In the genomic region with DNA sequence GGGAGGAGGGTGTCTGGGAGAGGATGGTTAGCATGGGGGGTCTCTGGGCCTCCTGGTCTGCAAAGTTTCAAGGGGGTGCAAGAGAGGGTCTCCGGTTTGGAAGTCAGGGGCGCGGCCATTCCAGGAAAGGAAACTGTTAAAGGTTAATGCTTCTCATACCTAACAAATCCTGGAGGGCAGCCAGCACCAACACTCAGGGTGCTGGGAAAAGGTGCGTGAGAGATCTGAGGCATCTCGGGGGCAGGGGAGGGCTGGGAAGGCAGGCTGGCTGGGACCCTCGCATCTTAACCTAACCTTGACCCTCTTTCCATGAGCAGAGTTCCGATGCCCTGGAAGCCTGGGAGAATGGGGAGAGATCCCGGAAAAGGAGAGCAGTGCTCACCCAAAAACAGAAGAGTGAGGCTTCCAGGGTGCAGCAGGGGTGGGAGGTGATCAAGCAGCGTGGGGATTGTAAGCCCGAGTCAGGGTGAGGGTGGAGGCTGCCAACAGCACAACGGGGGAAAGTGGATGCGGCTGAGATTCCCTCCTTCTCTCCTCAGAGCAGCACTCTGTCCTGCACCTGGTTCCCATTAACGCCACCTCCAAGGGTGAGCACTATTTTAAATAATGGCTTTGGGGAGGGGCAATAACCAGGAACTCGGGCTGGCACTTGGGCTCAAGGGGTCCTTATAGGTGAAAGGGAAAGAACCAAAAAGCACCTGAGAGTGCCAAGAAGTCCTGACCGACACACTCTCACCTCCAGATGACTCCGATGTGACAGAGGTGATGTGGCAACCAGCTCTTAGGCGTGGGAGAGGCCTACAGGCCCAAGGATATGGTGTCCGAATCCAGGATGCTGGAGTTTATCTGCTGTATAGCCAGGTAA, we compare ENCODE assay signal across 8 cellular contexts. TPM values are rescaled to one million over a fixed set of nuclear protein-coding genes. Genes with fewer than 3 reads are reported as not detected.
DNase-seq lines count a peak whose midpoint lies in the region; ATAC-seq and TF ChIP-seq lines count a peak whose summit lies in the region.

No MANE protein-coding gene starts in this region.

- POLR2A ChIA-PET in OCI-LY7 (lab: Charles Lee) = interaction anchor here (1.0 to 1.5 kb wide), 4 partner anchors 12 to 125 kb away, joined by 3 to 9 read pairs (median 3); a partner anchor contains a TSS

- DNase-seq in DMS79 (lab: John Stamatoyannopoulos, UW) (peak; percentile 61), OCI-LY7 (ENCODE audit: low spot score) (no peak), prostate gland (ENCODE audit: low spot score) (peak; percentile 31), SHP77 treated with DMSO at 0.1 percent for 48 hours (lab: John Stamatoyannopoulos, UW) (no peak), iPS-NIHi7 (ENCODE audit: extremely low spot score) (no peak)

- no peaks in the 10 kb centered on the region for H4K20me1 ChIP-seq in OCI-LY7 (ENCODE audit: insufficient read depth, low read length)

- peaks cover 25% of the 10 kb centered on the region; the same call in 1 of the 2 replicates for H3K79me2 ChIP-seq in OCI-LY7 (ENCODE audit: insufficient read depth, low read depth, low read length)

- TF ChIP-seq CTCF in OCI-LY7 (conservative IDR thresholded peaks at IDR 0.05; ENCODE audit: low read length) (no peak), prostate gland (IDR thresholded peaks at IDR 0.05) (no peak)

- no TSS peak for BruUV-seq in OCI-LY7 (replicated peaks; lab: Mats Ljungman, UMichigan)

- H3K9me2 ChIP-seq in OCI-LY7 (ENCODE audit: insufficient read depth, low read length) = no peaks in the 10 kb centered on the region

- ATAC-seq in GM18861 (IDR thresholded peaks at IDR 0.05; ENCODE audit: unreplicated experiment) = no peak
- no peak for ATAC-seq in GM19395 (IDR thresholded peaks at IDR 0.05; ENCODE audit: unreplicated experiment)

- CTCF ChIA-PET in OCI-LY7 (lab: Charles Lee; ENCODE audit: unreplicated experiment) = interaction anchor here (0.5 to 2.3 kb wide), 5 partner anchors 45 to 222 kb away, joined by 3 to 18 read pairs (median 3); no protein-coding TSS in a partner anchor

- no peak for TF ChIP-seq POLR2A in prostate gland (IDR thresholded peaks at IDR 0.05)

- H3K9me3 ChIP-seq in OCI-LY7 (ENCODE audit: low read length) (no peaks in the 10 kb centered on the region), esophagus (ENCODE audit: control insufficient read depth in 2 of 2, insufficient read depth in 1 of 2, low read depth in 1 of 2, low read length in 1 of 2) (no peaks in the 10 kb centered on the region), prostate gland (no peaks in the 10 kb centered on the region)

- peak overlapping the region; percentile 74 for H3K4me2 ChIP-seq in OCI-LY7 (ENCODE audit: low read length)

- no peaks in the 10 kb centered on the region for H3K27me3 ChIP-seq in esophagus (ENCODE audit: control insufficient read depth in 1 of 2, insufficient read depth in 2 of 2, low read length in 2 of 2)
- H3K27me3 ChIP-seq in prostate gland (replicated peaks; ENCODE audit: insufficient read depth) = no peaks in the 10 kb centered on the region

- peaks cover 14% of the 10 kb centered on the region; the same call in 1 of the 2 replicates for H3K36me3 ChIP-seq in OCI-LY7 (ENCODE audit: insufficient read depth, low read length)
- peaks cover 0 to 9% of the 10 kb centered on the region in 2 donors for H3K36me3 ChIP-seq in esophagus (ENCODE audit: control insufficient read depth in 2 of 2, insufficient read depth in 2 of 2, low read length in 1 of 2)
- peaks cover 0 to 4% of the 10 kb centered on the region in 2 donors for H3K36me3 ChIP-seq in prostate gland

- H3K27ac ChIP-seq in OCI-LY7 (ENCODE audit: low read depth, low read length, poor library complexity, severe bottlenecking) (no peak overlapping the region), esophagus (ENCODE audit: low read depth in 2 of 2, low read length in 1 of 2) (peak overlapping the region; percentile 91 to 98), prostate gland (peak overlapping the region; percentile 92 to 96)

- 48 to 58% methylated on average over 18 of the region's 18 CpGs for WGBS in esophagus, 2 donors
- WGBS in prostate gland = 57% methylated on average over 18 of the region's 18 CpGs

- intact Hi-C loops in OCI-LY7 (cut with micrococcal nuclease; ENCODE audit: unreplicated experiment) = loop anchor here (2.0 kb wide), 1 partner anchor 75 kb away; a partner anchor contains a TSS
- intact Hi-C loops in prostate gland (cut with DNase I) = loop anchor here (5.0 kb wide), 2 partner anchors 122 to 207 kb away; a partner anchor contains a TSS

- H3K4me3 ChIP-seq in OCI-LY7 (ENCODE audit: low read depth, low read length, poor library complexity, severe bottlenecking) (no peak overlapping the region), esophagus (ENCODE audit: low read depth in 1 of 2, low read length in 2 of 2) (peak overlapping the region in 1 of 2 donors; percentile 9), prostate gland (peak overlapping the region; percentile 22 to 25)

- H3K4me1 ChIP-seq in OCI-LY7 (ENCODE audit: insufficient read depth, low read length, poor library complexity, severe bottlenecking) = peaks cover 47% of the 10 kb centered on the region
- peaks cover 8 to 24% of the 10 kb centered on the region in 2 donors for H3K4me1 ChIP-seq in esophagus (ENCODE audit: control insufficient read depth in 2 of 2, insufficient read depth in 2 of 2, low read length in 1 of 2)
- peaks cover 52% of the 10 kb centered on the region for H3K4me1 ChIP-seq in prostate gland (replicated peaks)

- H2AFZ ChIP-seq in OCI-LY7 (ENCODE audit: low read length) = no peak overlapping the region

RNA-seq across cellular contexts. Expression of a gene that starts 1.0 kb away (rescaled TPM):
- 0.49 and 0.98 TPM in 2 replicates for total RNA-seq in OCI-LY7 (2014; rRNA removed; shearing (Covaris generic))
- total RNA-seq in OCI-LY7 (2022) = 4.8 and 6.0 TPM in 2 replicates
- 1 to 10 TPM; 5.4 to 5.6 TPM for polyA plus RNA-seq in esophagus
- total RNA-seq in prostate gland = 10 to 100 TPM; 20.4 to 21.1 TPM

RNA-seq across cellular contexts. Expression of a gene that starts 2.2 kb away (rescaled TPM):
- 100 and 102 TPM in 2 replicates for total RNA-seq in OCI-LY7 (2014; rRNA removed; shearing (Covaris generic))
- total RNA-seq in OCI-LY7 (2022) (62.4 and 77.6 TPM in 2 replicates), prostate gland (10 to 100 TPM; 39.6 to 65.7 TPM)
- 10 to 100 TPM; 21.6 to 33.6 TPM for polyA plus RNA-seq in esophagus

RNA-seq across cellular contexts. Expression of a gene that starts 10.7 kb away (rescaled TPM):
- total RNA-seq in OCI-LY7 (2014; rRNA removed; shearing (Covaris generic)) = not detected in 2 replicates
- total RNA-seq in OCI-LY7 (2022) = not detected in 2 replicates
- polyA plus RNA-seq in esophagus = 10 to 100 TPM in 1 of 2 donors, 1 to 10 TPM in 1; 8.0 to 13.0 TPM
- total RNA-seq in prostate gland = 10 to 100 TPM; 29.9 to 47.9 TPM

RNA-seq across cellular contexts. Expression of a gene that starts 19.9 kb away (rescaled TPM):
- 0.10 and 0.54 TPM in 2 replicates for total RNA-seq in OCI-LY7 (2014; rRNA removed; shearing (Covaris generic))
- total RNA-seq in OCI-LY7 (2022) (0.44 and 0.72 TPM in 2 replicates), prostate gland (10 to 100 TPM; 12.3 to 17.3 TPM)
- polyA plus RNA-seq in esophagus = 10 to 100 TPM; 30.5 to 62.4 TPM

RNA-seq across cellular contexts. Expression of a gene that starts 24.1 kb away (rescaled TPM):
- total RNA-seq in OCI-LY7 (2014; rRNA removed; shearing (Covaris generic)) = 30.4 and 34.5 TPM in 2 replicates
- total RNA-seq in OCI-LY7 (2022) (21.3 and 26.1 TPM in 2 replicates), prostate gland (100 to 1,000 TPM; 101 to 239 TPM)
- 10 to 100 TPM; 56.9 to 60.0 TPM for polyA plus RNA-seq in esophagus

Comparison
In these comparisons a context has a peak if more than half of its experiments do, and no peak if none do; other contexts are left out.
1. DNase-seq: peak in DMS79 (single experiment) and prostate gland (single experiment); none in OCI-LY7 (single experiment), SHP77 treated with DMSO at 0.1 percent for 48 hours (single experiment) and iPS-NIHi7 (single experiment).
2. RNA of a gene that starts 10.7 kb away (total RNA-seq): 29.9 to 47.9 TPM in prostate gland; not detected in OCI-LY7; every median in the first group is over 10 times any median in the second.